8 cellular contexts compared by ENCODE assay signal in genomic region chr19:39402417-39403297, GRCh38. TPM values are rescaled to one million over a fixed set of nuclear protein-coding genes. Genes with fewer than 3 reads are reported as not detected.
DNase-seq lines count a peak whose midpoint lies in the region; ATAC-seq, FAIRE-seq and TF ChIP-seq lines count a peak whose summit lies in the region.

No MANE protein-coding gene starts in this region.

- H3K79me2 ChIP-seq in fibroblast of lung (ENCODE audit: control insufficient read depth, insufficient read depth, low read length): peaks cover 19% of the 10 kb centered on the region

- H3K4me2 ChIP-seq in fibroblast of lung (ENCODE audit: extremely low read depth, insufficient read depth, low read length): peak overlapping the region; percentile 79

- peaks cover 2% of the 10 kb centered on the region for H3K36me3 ChIP-seq in fibroblast of lung (ENCODE audit: control insufficient read depth, insufficient read depth, low read length)

- no peaks in the 10 kb centered on the region for H4K20me1 ChIP-seq in fibroblast of lung (ENCODE audit: control insufficient read depth, extremely low read depth, insufficient read depth, low read length)

- H3K4me3 Mint-ChIP-seq in activated T-helper 17 cell treated with anti-CD3 and anti-CD28 coated beads, Interleukin-2, amount 50 U/mL, for 72 hours: peak overlapping the region; percentile 91
- peak overlapping the region; percentile 83 to 98 (median 96) for H3K4me3 Mint-ChIP-seq in naive B cell

- H3K4me3 ChIP-seq in fibroblast of lung (replicated peaks in 1 of 4; ENCODE audit: control extremely low read depth in 1 of 4, insufficient read depth in 1 of 4, low read depth in 3 of 4, low read length in 4 of 4): peak overlapping the region; percentile 30 to 58 (median 42)

- H3K27me3 Mint-ChIP-seq in activated T-helper 17 cell treated with anti-CD3 and anti-CD28 coated beads, Interleukin-2, amount 50 U/mL, for 72 hours: no peaks in the 10 kb centered on the region
- no peaks in the 10 kb centered on the region for H3K27me3 Mint-ChIP-seq in naive B cell

- peak overlapping the region; percentile 96 for H3K27ac ChIP-seq in fibroblast of lung (ENCODE audit: insufficient read depth, low read length)

- peak overlapping the region; percentile 21 for H2AFZ ChIP-seq in fibroblast of lung (ENCODE audit: low read length)

- no peak for TF ChIP-seq CTCF in fibroblast of lung (conservative IDR thresholded peaks at IDR 0.05 in 1 of 2, IDR thresholded peaks at IDR 0.05 in 1 of 2; ENCODE audit: low read depth in 1 of 2, low read length in 2 of 2)

- peaks cover 54% of the 10 kb centered on the region for H3K36me3 Mint-ChIP-seq in activated T-helper 17 cell treated with anti-CD3 and anti-CD28 coated beads, Interleukin-2, amount 50 U/mL, for 72 hours (ENCODE audit: low read depth)
- peaks cover 2 to 6% of the 10 kb centered on the region in 2 donors for H3K36me3 Mint-ChIP-seq in naive B cell

- H3K9me3 Mint-ChIP-seq in activated T-helper 17 cell treated with anti-CD3 and anti-CD28 coated beads, Interleukin-2, amount 50 U/mL, for 72 hours: no peaks in the 10 kb centered on the region
- peaks cover 0 to 1% (median 0%) of the 10 kb centered on the region in 7 donors for H3K9me3 Mint-ChIP-seq in naive B cell

- peak; percentile 9 for ATAC-seq in activated T-helper 17 cell treated with anti-CD3 and anti-CD28 coated beads, Interleukin-2, amount 50 U/mL, for 72 hours (replicated peaks)
- ATAC-seq in naive B cell (ENCODE audit: low read depth in 2 of 2): peak; percentile 18

- no peaks in the 10 kb centered on the region for H3K27me3 ChIP-seq in fibroblast of lung (ENCODE audit: control insufficient read depth, insufficient read depth, low read length)

- H3K9ac ChIP-seq in fibroblast of lung (ENCODE audit: insufficient read depth, low read length): peak overlapping the region; percentile 86

- H3K4me1 ChIP-seq in fibroblast of lung (ENCODE audit: control insufficient read depth, extremely low read depth, insufficient read depth, low read length): peaks cover 38% of the 10 kb centered on the region

- DNase-seq in NCI-H524 (lab: John Stamatoyannopoulos, UW): peak; percentile 37 to 54
- DNase-seq in NCI-H524 treated with DMSO at 0.1 percent for 48 hours (lab: John Stamatoyannopoulos, UW): no peak
- DNase-seq in HT1080 (ENCODE audit: low read depth): peak; percentile 78
- DNase-seq in RCC 7860 (ENCODE audit: low spot score): peak; percentile 67
- peak; percentile 79 to 94 for DNase-seq in fibroblast of lung (ENCODE audit: low read depth in 2 of 2)
- DNase-seq in naive B cell: peak; percentile 92
- peak; percentile 66 to 84 for DNase-seq in stimulated activated CD8-positive, alpha-beta memory T cell treated with anti-CD3 and anti-CD28 coated beads, Interleukin-7, amount 100 ng/mL, for 48 hours (ENCODE audit: extremely low read depth in 1 of 2, low read depth in 1 of 2)

- FAIRE-seq in RCC 7860 (lab: Jason Lieb, UNC): no peak

- H3K9me3 ChIP-seq in fibroblast of lung (ENCODE audit: control insufficient read depth, insufficient read depth, low read depth, low read length): no peaks in the 10 kb centered on the region

- H3K27ac Mint-ChIP-seq in activated T-helper 17 cell treated with anti-CD3 and anti-CD28 coated beads, Interleukin-2, amount 50 U/mL, for 72 hours: peak overlapping the region; percentile 91
- H3K27ac Mint-ChIP-seq in naive B cell: peak overlapping the region; percentile 98 to 100 (median 100)

- peaks cover 36% of the 10 kb centered on the region for H3K4me1 Mint-ChIP-seq in activated T-helper 17 cell treated with anti-CD3 and anti-CD28 coated beads, Interleukin-2, amount 50 U/mL, for 72 hours
- peaks cover 49 to 85% (median 71%) of the 10 kb centered on the region in 3 donors for H3K4me1 Mint-ChIP-seq in naive B cell

RNA-seq across cellular contexts. Expression of gene ZFP36, which starts 4.0 kb away (rescaled TPM):
- 1.3 and 2.8 TPM in 2 replicates for total RNA-seq in HT1080 (2014; rRNA removed; shearing (Covaris generic))
- polyA plus RNA-seq in HT1080 (2015; cell fraction: cytosol; rRNA removed): 11.0 and 13.4 TPM in 2 replicates
- 17.9 and 20.1 TPM in 2 replicates for polyA plus RNA-seq in HT1080 (2015; cell fraction: nucleus; rRNA removed)
- 100 to 1,000 TPM in 1 of 2 donors, 10 to 100 TPM in 1; 67.4 to 265 TPM for total RNA-seq in activated T-helper 17 cell treated with anti-CD3 and anti-CD28 coated beads, Interleukin-2, amount 50 U/mL, for 72 hours
- 3.1 and 5.6 TPM in 2 replicates for total RNA-seq in fibroblast of lung
- polyA plus RNA-seq in fibroblast of lung: 11.4 and 37.3 TPM in 2 replicates
- polyA plus RNA-seq in fibroblast of lung (2012): 50.8 and 140 TPM in 2 replicates
- 39.7 and 43.5 TPM in 2 replicates for polyA minus RNA-seq in fibroblast of lung (ENCODE audit: low replicate concordance)
- polyA plus RNA-seq in naive B cell (ENCODE audit: low read depth in 6 of 6): 100 to 1,000 TPM; 291 to 784 (median 445) TPM

RNA-seq across cellular contexts. Expression of gene PLEKHG2, which starts 9.8 kb away (rescaled TPM):
- total RNA-seq in HT1080 (2014; rRNA removed; shearing (Covaris generic)): 14.0 and 16.5 TPM in 2 replicates
- 10.7 and 13.8 TPM in 2 replicates for polyA plus RNA-seq in HT1080 (2015; cell fraction: cytosol; rRNA removed)
- 52.7 and 64.9 TPM in 2 replicates for polyA plus RNA-seq in HT1080 (2015; cell fraction: nucleus; rRNA removed)
- 10 to 100 TPM; 51.2 to 69.4 TPM for total RNA-seq in activated T-helper 17 cell treated with anti-CD3 and anti-CD28 coated beads, Interleukin-2, amount 50 U/mL, for 72 hours
- 12.1 and 13.7 TPM in 2 replicates for total RNA-seq in fibroblast of lung
- polyA plus RNA-seq in fibroblast of lung: 10.1 and 13.1 TPM in 2 replicates
- polyA plus RNA-seq in fibroblast of lung (2012): 22.6 and 39.1 TPM in 2 replicates
- polyA minus RNA-seq in fibroblast of lung (ENCODE audit: low replicate concordance): 65.6 and 475 TPM in 2 replicates
- 1 to 10 TPM in 5 of 6 donors, not detected in 1; 2.5 to 8.3 (median 4.7) TPM for polyA plus RNA-seq in naive B cell (ENCODE audit: low read depth in 6 of 6)

RNA-seq across cellular contexts. Expression of gene MED29, which starts 11.5 kb away (rescaled TPM):
- total RNA-seq in HT1080 (2014; rRNA removed; shearing (Covaris generic)): 24.6 and 47.3 TPM in 2 replicates
- polyA plus RNA-seq in HT1080 (2015; cell fraction: cytosol; rRNA removed): 24.8 and 28.7 TPM in 2 replicates
- polyA plus RNA-seq in HT1080 (2015; cell fraction: nucleus; rRNA removed): 19.0 and 23.9 TPM in 2 replicates
- 10 to 100 TPM; 24.6 to 27.7 TPM for total RNA-seq in activated T-helper 17 cell treated with anti-CD3 and anti-CD28 coated beads, Interleukin-2, amount 50 U/mL, for 72 hours
- total RNA-seq in fibroblast of lung: 15.4 and 23.0 TPM in 2 replicates
- 28.9 and 37.0 TPM in 2 replicates for polyA plus RNA-seq in fibroblast of lung
- polyA plus RNA-seq in fibroblast of lung (2012): 25.6 and 31.1 TPM in 2 replicates
- 77.9 and 123 TPM in 2 replicates for polyA minus RNA-seq in fibroblast of lung (ENCODE audit: low replicate concordance)
- polyA plus RNA-seq in naive B cell (ENCODE audit: low read depth in 6 of 6): 10 to 100 TPM; 31.9 to 68.1 (median 57.5) TPM

RNA-seq across cellular contexts. Expression of gene PAF1, which starts 11.8 kb away (rescaled TPM):
- total RNA-seq in HT1080 (2014; rRNA removed; shearing (Covaris generic)): 47.3 and 56.1 TPM in 2 replicates
- 31.1 and 35.3 TPM in 2 replicates for polyA plus RNA-seq in HT1080 (2015; cell fraction: cytosol; rRNA removed)
- 39.2 and 43.4 TPM in 2 replicates for polyA plus RNA-seq in HT1080 (2015; cell fraction: nucleus; rRNA removed)
- total RNA-seq in activated T-helper 17 cell treated with anti-CD3 and anti-CD28 coated beads, Interleukin-2, amount 50 U/mL, for 72 hours: 10 to 100 TPM; 46.6 to 58.6 TPM
- total RNA-seq in fibroblast of lung: 38.8 and 46.4 TPM in 2 replicates
- polyA plus RNA-seq in fibroblast of lung (65.5 and 87.2 TPM in 2 replicates), naive B cell (ENCODE audit: low read depth in 6 of 6) (10 to 100 TPM; 11.6 to 62.4 (median 41.0) TPM)
- polyA plus RNA-seq in fibroblast of lung (2012): 56.2 and 73.7 TPM in 2 replicates
- 28.3 and 42.1 TPM in 2 replicates for polyA minus RNA-seq in fibroblast of lung (ENCODE audit: low replicate concordance)

RNA-seq across cellular contexts. Expression of gene RPS16, which starts 33.1 kb away (rescaled TPM):
- total RNA-seq in HT1080 (2014; rRNA removed; shearing (Covaris generic)): 222 and 315 TPM in 2 replicates
- 3,000 and 3,125 TPM in 2 replicates for polyA plus RNA-seq in HT1080 (2015; cell fraction: cytosol; rRNA removed)
- polyA plus RNA-seq in HT1080 (2015; cell fraction: nucleus; rRNA removed): 867 and 978 TPM in 2 replicates
- total RNA-seq in activated T-helper 17 cell treated with anti-CD3 and anti-CD28 coated beads, Interleukin-2, amount 50 U/mL, for 72 hours: 1,000 to 10,000 TPM; 2,984 to 3,090 TPM
- 149 and 271 TPM in 2 replicates for total RNA-seq in fibroblast of lung
- polyA plus RNA-seq in fibroblast of lung (1,704 and 1,950 TPM in 2 replicates), naive B cell (ENCODE audit: low read depth in 6 of 6) (1,000 to 10,000 TPM; 1,393 to 2,131 (median 1,793) TPM)
- 3,009 and 3,161 TPM in 2 replicates for polyA plus RNA-seq in fibroblast of lung (2012)
- 1,774 and 1,797 TPM in 2 replicates for polyA minus RNA-seq in fibroblast of lung (ENCODE audit: low replicate concordance)

Comparison
In these comparisons a context has a peak if more than half of its experiments do, and no peak if none do; other contexts are left out.
1. RNA of gene ZFP36, which starts 4.0 kb away (total RNA-seq): 67.4 to 265 TPM in activated T-helper 17 cell treated with anti-CD3 and anti-CD28 coated beads, Interleukin-2, amount 50 U/mL, for 72 hours; 3.1 to 5.6 TPM in fibroblast of lung and 1.3 to 2.8 TPM in HT1080; every median in the first group is over 10 times any median in the second.